Comparison of ENCODE assay signal across 8 cellular contexts in the genomic region with DNA sequence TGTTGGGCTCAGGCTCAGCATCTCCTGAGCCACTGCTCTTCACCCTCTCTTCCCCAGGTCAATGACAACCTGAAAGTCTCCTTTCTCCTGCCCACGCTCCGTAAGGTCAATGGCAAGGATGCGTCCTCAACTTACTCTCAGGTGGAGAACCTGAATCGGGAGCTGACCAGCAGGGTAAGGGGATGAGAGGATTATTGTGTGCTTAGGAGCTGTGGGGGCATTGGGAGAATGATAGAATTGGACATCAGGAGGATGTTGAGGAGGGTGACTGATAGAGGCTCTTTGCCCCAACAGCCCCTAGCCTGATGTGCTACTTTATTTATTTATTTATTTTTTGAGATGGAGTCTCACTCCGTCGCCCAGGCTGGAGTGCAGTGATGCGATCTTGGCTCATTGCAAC. TPM values are rescaled to one million over a fixed set of nuclear protein-coding genes. Genes with fewer than 3 reads are reported as not detected.
A peak's percentile ranks its signal among the peaks of the same experiment; 100 is the strongest.
DNase-seq lines count a peak whose midpoint lies in the region; ATAC-seq and TF ChIP-seq lines count a peak whose summit lies in the region.
"Had no signal": no experiment of that assay in that cellular context is flagged by ENCODE, and none has a peak within 500 bp of the region (broad histone marks: within the 10 kb centered on the region; RNA-seq: fewer than 3 reads in every experiment).

No MANE protein-coding gene starts in this region.

- H3K36me3 Mint-ChIP-seq in progenitor cell of endocrine pancreas (ENCODE audit: insufficient read depth) = peaks cover 2% of the 10 kb centered on the region

- peaks cover 24% of the 10 kb centered on the region for H3K79me2 ChIP-seq in PC-3 (ENCODE audit: low read length)

- no peaks in the 10 kb centered on the region for H3K27me3 Mint-ChIP-seq in progenitor cell of endocrine pancreas

- no peak overlapping the region for H3K27ac Mint-ChIP-seq in progenitor cell of endocrine pancreas

- H3K9ac ChIP-seq in PC-3 (ENCODE audit: low read length) (no peak overlapping the region; the same call in 1 of the 2 replicates), endocrine pancreas (ENCODE audit: control insufficient read depth, insufficient read depth, low read length) (peak overlapping the region; percentile 2)

- POLR2A ChIA-PET in PC-3 (lab: Charles Lee; ENCODE audit: unreplicated experiment) = no interaction called here

- no peak for DNase-seq in PC-3
- DNase-seq in progenitor cell of endocrine pancreas (ENCODE audit: low spot score, unreplicated experiment) = no peak
- no peak for DNase-seq in NCI-H1694 treated with DMSO at 0.1 percent for 48 hours (lab: John Stamatoyannopoulos, UW)
- no peak for DNase-seq in effector CD8-positive, alpha-beta T cell (lab: John Stamatoyannopoulos, UW)

- peaks cover 10% of the 10 kb centered on the region; the same call in 1 of the 2 replicates for H3K4me1 ChIP-seq in PC-3 (ENCODE audit: insufficient read depth, low read length)
- H3K4me1 ChIP-seq in endocrine pancreas (ENCODE audit: control insufficient read depth, insufficient read depth, low read length) = peaks cover 4% of the 10 kb centered on the region

- H3K9me3 Mint-ChIP-seq in progenitor cell of endocrine pancreas (ENCODE audit: low read depth) = no peaks in the 10 kb centered on the region

- H3K4me3 ChIP-seq in GM12875 (ENCODE audit: low read depth, low read length) (peak overlapping the region; percentile 73), PC-3 (ENCODE audit: low read length) (peak overlapping the region; percentile 90), endocrine pancreas (ENCODE audit: control insufficient read depth, insufficient read depth, low read length) (no peak overlapping the region)

- no peaks in the 10 kb centered on the region for H3K9me3 ChIP-seq in PC-3 (ENCODE audit: low read length)
- no peaks in the 10 kb centered on the region for H3K9me3 ChIP-seq in endocrine pancreas (ENCODE audit: control insufficient read depth, low read length)
- H3K9me3 ChIP-seq: heart left ventricle had no signal

- no peaks in the 10 kb centered on the region for H4K20me1 ChIP-seq in PC-3 (ENCODE audit: low read length)

- intact Hi-C loops in PC-3 (cut with micrococcal nuclease) = no loop called here

- no peaks in the 10 kb centered on the region for H3F3A ChIP-seq in PC-3 (ENCODE audit: low read length, unreplicated experiment)

- H3K27ac ChIP-seq in PC-3 (ENCODE audit: low read length) = no peak overlapping the region

- CTCF ChIA-PET in PC-3 (lab: Charles Lee) = no interaction called here

- peak overlapping the region; percentile 91 for H3K4me2 ChIP-seq in PC-3 (ENCODE audit: low read length)

- peaks cover 12% of the 10 kb centered on the region for H3K4me1 Mint-ChIP-seq in progenitor cell of endocrine pancreas (ENCODE audit: low read depth)

- TF ChIP-seq CTCF in GM12875 (IDR thresholded peaks at IDR 0.05; ENCODE audit: borderline replicate concordance, insufficient read depth, low read depth, low read length) = no peak
- no peak for TF ChIP-seq CTCF in PC-3 (conservative IDR thresholded peaks at IDR 0.05; ENCODE audit: low read depth, low read length)
- no peak for TF ChIP-seq CTCF in progenitor cell of endocrine pancreas (IDR thresholded peaks at IDR 0.05; ENCODE audit: unreplicated experiment)

- peak overlapping the region; percentile 96 for H3K4me3 Mint-ChIP-seq in progenitor cell of endocrine pancreas (ENCODE audit: low read depth)

- no TSS peak for BruUV-seq in PC-3 (replicated peaks; lab: Mats Ljungman, UMichigan)

- no peaks in the 10 kb centered on the region for H3K9me2 ChIP-seq in PC-3 (replicated peaks; ENCODE audit: low read length)

- H3K36me3 ChIP-seq in PC-3 (ENCODE audit: low read depth, low read length) (no peaks in the 10 kb centered on the region; the same call in 1 of the 2 replicates), endocrine pancreas (ENCODE audit: control insufficient read depth, insufficient read depth, low read length) (no peaks in the 10 kb centered on the region)

- no peak overlapping the region for H2AFZ ChIP-seq in PC-3 (ENCODE audit: low read length)

- ATAC-seq in PC-3 = no peak
- no peak for ATAC-seq in HG03571 (IDR thresholded peaks at IDR 0.05; ENCODE audit: unreplicated experiment)

- no peaks in the 10 kb centered on the region for H3K27me3 ChIP-seq in PC-3 (ENCODE audit: low read length)
- no peaks in the 10 kb centered on the region for H3K27me3 ChIP-seq in endocrine pancreas (ENCODE audit: control insufficient read depth, insufficient read depth, low read length)
- H3K27me3 ChIP-seq: heart left ventricle had no signal

RNA-seq across cellular contexts. Expression of gene LRWD1, which starts 1.3 kb away (rescaled TPM):
- total RNA-seq in PC-3 (2014; rRNA removed) = 41.8 and 69.5 TPM in 2 replicates
- 27.7 and 31.8 TPM in 2 replicates for total RNA-seq in progenitor cell of endocrine pancreas

RNA-seq across cellular contexts. Expression of gene ALKBH4, which starts 1.4 kb away (rescaled TPM):
- total RNA-seq in PC-3 (2014; rRNA removed) = 21.3 and 31.0 TPM in 2 replicates
- 14.3 and 16.4 TPM in 2 replicates for total RNA-seq in progenitor cell of endocrine pancreas

RNA-seq across cellular contexts. Expression of gene POLR2J, which starts 12.6 kb away (rescaled TPM):
- total RNA-seq in PC-3 (2014; rRNA removed) = 71.6 and 101 TPM in 2 replicates
- total RNA-seq in progenitor cell of endocrine pancreas = 48.6 and 50.5 TPM in 2 replicates

RNA-seq across cellular contexts. Expression of gene ORAI2, which starts 32.7 kb away (rescaled TPM):
- 20.8 and 21.5 TPM in 2 replicates for total RNA-seq in PC-3 (2014; rRNA removed)
- 35.4 and 41.8 TPM in 2 replicates for total RNA-seq in progenitor cell of endocrine pancreas

RNA-seq across cellular contexts. Expression of gene RASA4B, which starts 51.5 kb away (rescaled TPM):
- total RNA-seq in PC-3 (2014; rRNA removed) = 10.2 and 17.2 TPM in 2 replicates
- total RNA-seq in progenitor cell of endocrine pancreas = 8.7 and 10.8 TPM in 2 replicates
